13 cellular contexts compared by ENCODE assay signal in genomic region chr11:33443684-33444083, GRCh38.
"Had no signal": no experiment of that assay in that cellular context is flagged by ENCODE, and none has a peak within 500 bp of the region (broad histone marks: within the 10 kb centered on the region; RNA-seq: fewer than 3 reads in every experiment).

No MANE protein-coding gene starts in this region.

- H3K36me3 ChIP-seq: esophagus squamous epithelium, gastroesophageal sphincter, left ventricle myocardium inferior, lower lobe of right lung, right atrium auricular region, sigmoid colon had no signal

- ATAC-seq: effector memory CD8-positive, alpha-beta T cell; gastroesophageal sphincter; lower lobe of right lung; natural killer cell had no signal

- H3K27me3 ChIP-seq: gastroesophageal sphincter, right atrium auricular region, sigmoid colon had no signal

- H3K9me3 ChIP-seq: esophagus squamous epithelium, gastroesophageal sphincter, lower lobe of right lung, right atrium auricular region, sigmoid colon had no signal

- H3K4me1 ChIP-seq: esophagus squamous epithelium, gastroesophageal sphincter, lower lobe of right lung, right atrium auricular region, sigmoid colon had no signal

- DNase-seq: effector memory CD8-positive, alpha-beta T cell; esophagus squamous epithelium; immature natural killer cell; left ventricle myocardium inferior; lower lobe of right lung; natural killer cell; posterior cingulate gyrus; sigmoid colon; stimulated activated naive CD4-positive, alpha-beta T cell treated with Interleukin-2 at 50 U/mL for 16 hours; trophoblast cell had no signal

- H3K27ac ChIP-seq: esophagus squamous epithelium, gastroesophageal sphincter, left ventricle myocardium inferior, lower lobe of right lung, right atrium auricular region, sigmoid colon, skin epidermis had no signal

- H3K4me3 ChIP-seq: esophagus squamous epithelium, gastroesophageal sphincter, left ventricle myocardium inferior, lower lobe of right lung, right atrium auricular region, sigmoid colon, skin epidermis had no signal
